In genomic region chr4:54657556-54658313, GRCh38 we compare ENCODE assay signal across 9 cellular contexts. TPM values are rescaled to one million over a fixed set of nuclear protein-coding genes. Genes with fewer than 3 reads are reported as not detected.
DNase-seq lines count a peak whose midpoint lies in the region; ATAC-seq, FAIRE-seq and TF ChIP-seq lines count a peak whose summit lies in the region.
"Had no signal": no experiment of that assay in that cellular context is flagged by ENCODE, and none has a peak within 500 bp of the region (broad histone marks: within the 10 kb centered on the region; RNA-seq: fewer than 3 reads in every experiment).

Gene KIT (plus strand): TSS chr4:54657957. CDS start chr4:54658015, 58 bp downstream.

- H3K79me2 ChIP-seq in neural progenitor cell (ENCODE audit: low read depth), result no peaks in the 10 kb centered on the region

- H3K27me3 ChIP-seq in neural progenitor cell, result peaks cover 91% of the 10 kb centered on the region

- no peaks in the 10 kb centered on the region for H3K36me3 ChIP-seq in neural progenitor cell

- peaks cover 29% of the 10 kb centered on the region for H3K27me3 Mint-ChIP-seq in neural progenitor cell (ENCODE audit: insufficient read depth, low read depth)

- no peaks in the 10 kb centered on the region for H3K9me3 Mint-ChIP-seq in neural progenitor cell

- peak; percentile 64 for DNase-seq in NCI-H345 treated with DMSO at 0.1 percent for 48 hours (lab: John Stamatoyannopoulos, UW; ENCODE audit: unreplicated experiment)
- peak; percentile 7 for DNase-seq in activated T-helper 9 cell treated with anti-CD3 and anti-CD28 coated beads, Interleukin-2, amount 50 U/mL, for 16 hours (ENCODE audit: low read depth)
- peak; percentile 50 to 53 for DNase-seq in frontal cortex (ENCODE audit: low spot score in 2 of 2)
- peak; percentile 90 for DNase-seq in neural progenitor cell (ENCODE audit: low spot score)
- no peak for DNase-seq in cerebellar nuclear complex (lab: John Stamatoyannopoulos, UW)

- TF ChIP-seq CTCF in 22Rv1 (IDR thresholded peaks at IDR 0.05) (no peak), neural progenitor cell (IDR thresholded peaks at IDR 0.05) (no peak)

- H2AFZ ChIP-seq in neural progenitor cell (replicated peaks), result peak within 1 kb of the TSS; percentile 91

- peak; percentile 37 for ATAC-seq in GM18907 (IDR thresholded peaks at IDR 0.05; ENCODE audit: unreplicated experiment)
- no peak for ATAC-seq in HG03139 (IDR thresholded peaks at IDR 0.05; ENCODE audit: unreplicated experiment)

- peak within 1 kb of the TSS; percentile 27; the same call in 1 of the 2 replicates for H3K27ac ChIP-seq in 22Rv1
- H3K27ac ChIP-seq in neural progenitor cell, result no peak within 1 kb of the TSS

- no peaks in the 10 kb centered on the region for H3K9me3 ChIP-seq in neural progenitor cell (ENCODE audit: low read depth)

- peak within 1 kb of the TSS; percentile 64 for H3K4me3 ChIP-seq in neural progenitor cell

- FAIRE-seq in frontal cortex (lab: Jason Lieb, UNC), result no peak
- FAIRE-seq: colon had no signal

- no peak within 1 kb of the TSS for H3K9ac ChIP-seq in neural progenitor cell

- peaks cover 5% of the 10 kb centered on the region for H4K20me1 ChIP-seq in neural progenitor cell (ENCODE audit: low read depth)

- no peak within 1 kb of the TSS for H3K27ac Mint-ChIP-seq in neural progenitor cell

- peaks cover 5% of the 10 kb centered on the region for H3K36me3 Mint-ChIP-seq in neural progenitor cell

- H3F3A ChIP-seq in neural progenitor cell (ENCODE audit: low read depth), result peaks cover 29% of the 10 kb centered on the region

- peaks cover 39% of the 10 kb centered on the region for H3K4me1 Mint-ChIP-seq in neural progenitor cell

- H3K4me3 Mint-ChIP-seq in neural progenitor cell, result peak within 1 kb of the TSS; percentile 94

- H3K4me1 ChIP-seq in neural progenitor cell, result peaks cover 16% of the 10 kb centered on the region

- peak within 1 kb of the TSS; percentile 90 for H3K4me2 ChIP-seq in neural progenitor cell

RNA-seq across cellular contexts. Expression of gene KIT, which starts in this region (rescaled TPM):
- total RNA-seq in frontal cortex (57.9 TPM), neural progenitor cell (ENCODE audit: low replicate concordance) (4.2 and 4.6 TPM in 2 replicates)

Comparison
In these comparisons a context has a peak if more than half of its experiments do, and no peak if none do; other contexts are left out.
1. RNA of gene KIT (total RNA-seq): 57.9 TPM in frontal cortex (single experiment); 4.2 to 4.6 TPM in neural progenitor cell; every median in the first group is over 10 times any median in the second.
2. DNase-seq: peak in NCI-H345 treated with DMSO at 0.1 percent for 48 hours (single experiment), activated T-helper 9 cell treated with anti-CD3 and anti-CD28 coated beads, Interleukin-2, amount 50 U/mL, for 16 hours (single experiment), frontal cortex (2 of 2) and neural progenitor cell (single experiment); none in cerebellar nuclear complex (0 of 2).